Comparison of ENCODE assay signal across 8 cellular contexts in genomic region chr19:43784981-43785808, GRCh38. TPM values are rescaled to one million over a fixed set of nuclear protein-coding genes. Genes with fewer than 3 reads are reported as not detected.
A peak's percentile ranks its signal among the peaks of the same experiment; 100 is the strongest.
DNase-seq lines count a peak whose midpoint lies in the region; ATAC-seq and TF ChIP-seq lines count a peak whose summit lies in the region.

No MANE protein-coding gene starts in this region.

- H2AK9ac ChIP-seq in IMR-90 (replicated peaks; ENCODE audit: low read depth, low read length, poor library complexity): peak overlapping the region; percentile 66

- H3K4me1 ChIP-seq in IMR-90 (ENCODE audit: control insufficient read depth, insufficient read depth, low read length): peaks cover 12% of the 10 kb centered on the region
- H3K4me1 ChIP-seq in neutrophil (ENCODE audit: control insufficient read depth in 1 of 2, insufficient read depth in 1 of 2, low read depth in 1 of 2, low read length in 1 of 2): peaks cover 13 to 21% of the 10 kb centered on the region in 2 experiments

- peak overlapping the region; percentile 77 for H2AK5ac ChIP-seq in IMR-90 (ENCODE audit: low read depth, low read length)

- H3K18ac ChIP-seq in IMR-90 (ENCODE audit: low read depth, low read length): peak overlapping the region; percentile 42

- no peaks in the 10 kb centered on the region for H3K27me3 ChIP-seq in IMR-90 (ENCODE audit: control insufficient read depth, insufficient read depth, low read length)
- H3K27me3 ChIP-seq in neutrophil: peaks cover 2% of the 10 kb centered on the region

- 0 out of 2 replicates have a peak overlapping the region, but pooled peaks have one; percentile 22 for H3K9ac ChIP-seq in IMR-90 (ENCODE audit: low read depth, low read length)

- H2AFZ ChIP-seq in IMR-90 (replicated peaks; ENCODE audit: low read length, poor library complexity): peak overlapping the region; percentile 88

- 0 out of 2 replicates have a peak overlapping the region, but pooled peaks have one; percentile 17 for H3K14ac ChIP-seq in IMR-90 (replicated peaks; ENCODE audit: low read depth, low read length)

- peak overlapping the region; percentile 49; the same call in 1 of the 2 replicates for H4K91ac ChIP-seq in IMR-90 (ENCODE audit: insufficient read depth, low read depth, low read length)

- no peak overlapping the region for H3K56ac ChIP-seq in IMR-90 (ENCODE audit: extremely low read depth, insufficient read depth, low read length)

- H3K36me3 ChIP-seq in IMR-90 (ENCODE audit: control insufficient read depth, insufficient read depth, low read length): no peaks in the 10 kb centered on the region
- no peaks in the 10 kb centered on the region for H3K36me3 ChIP-seq in neutrophil

- peak; percentile 51; the same call in 1 of the 2 replicates for TF ChIP-seq POLR2A in IMR-90 (IDR thresholded peaks at IDR 0.05; ENCODE audit: low read depth, low read length)

- DNase-seq in activated CD4-positive, CD25-positive, alpha-beta regulatory T cell treated with anti-CD3 and anti-CD28 coated beads, Interleukin-2, amount 50 U/mL, for 72 hours: peak; percentile 58
- peak; percentile 67 for DNase-seq in IMR-90
- peak; percentile 90 for DNase-seq in OCI-M1 (lab: John Stamatoyannopoulos, UW)
- peak; percentile 78 for DNase-seq in activated effector memory CD4-positive, alpha-beta T cell treated with anti-CD3 and anti-CD28 coated beads, Interleukin-2, amount 50 U/mL, for 16 hours
- DNase-seq in foreskin fibroblast: peak; percentile 61 to 88

- intact Hi-C loops in IMR-90 (cut with micrococcal nuclease): loop anchor here (1.0 kb wide), 3 partner anchors 40 to 188 kb away; no protein-coding TSS in a partner anchor

- no TSS peak for BruUV-seq in IMR-90 (replicated peaks; lab: Mats Ljungman, UMichigan)

- no CpG with 5 or more reads among the region's 10 CpGs for WGBS in IMR-90 (ENCODE audit: extremely low coverage in 2 of 2, insufficient read length in 1 of 2), 2 experiments

- H2BK5ac ChIP-seq in IMR-90 (ENCODE audit: low read depth, low read length, poor library complexity, severe bottlenecking): no peak overlapping the region

- in situ Hi-C loops in IMR-90 (cut with MboI; ENCODE audit: low sequenced_read_pairs): loop anchor here (5.0 kb wide), 1 partner anchor 38 kb away; no protein-coding TSS in a partner anchor

- no peaks in the 10 kb centered on the region for H4K20me1 ChIP-seq in IMR-90 (ENCODE audit: insufficient read depth, low read length)

- H3K23ac ChIP-seq in IMR-90 (ENCODE audit: low read depth, low read length): no peak overlapping the region

- H3K9me1 ChIP-seq in IMR-90 (ENCODE audit: insufficient read depth, low read length): peaks cover 8% of the 10 kb centered on the region

- CTCF ChIA-PET in IMR-90 (lab: Yijun Ruan, JAX): interaction anchor here (0.6 to 1.8 kb wide), 5 partner anchors 11 to 40 kb away, joined by 3 to 7 read pairs (median 3); no protein-coding TSS in a partner anchor

- peak overlapping the region; percentile 59 for H2BK120ac ChIP-seq in IMR-90 (ENCODE audit: low read depth, low read length)

- TF ChIP-seq CTCF in IMR-90 (conservative IDR thresholded peaks at IDR 0.05; ENCODE audit: low read depth, low read length): peak; percentile 99
- peak; percentile 99 for TF ChIP-seq CTCF in foreskin fibroblast (IDR thresholded peaks at IDR 0.05; ENCODE audit: low read depth, low read length)
- TF ChIP-seq CTCF in neutrophil (IDR thresholded peaks at IDR 0.05): peak; percentile 93

- peak; percentile 100 for TF ChIP-seq RAD21 in IMR-90 (IDR thresholded peaks at IDR 0.05; ENCODE audit: low read length)

- peak overlapping the region; percentile 30 to 78; a peak in 3 of 4 replicates for H4K8ac ChIP-seq in IMR-90 (ENCODE audit: low read depth in 2 of 2, low read length in 2 of 2)

- H3K79me1 ChIP-seq in IMR-90 (ENCODE audit: low read depth in 1 of 2, low read length in 2 of 2): no peaks in the 10 kb centered on the region

- peak overlapping the region; percentile 72 for H3K4ac ChIP-seq in IMR-90 (ENCODE audit: low read depth, low read length)

- no peak overlapping the region for H3K4me3 ChIP-seq in IMR-90 (ENCODE audit: insufficient read depth, low read depth, low read length)
- H3K4me3 ChIP-seq in foreskin fibroblast (ENCODE audit: low read depth in 1 of 2, low read length in 2 of 2): no peak overlapping the region
- no peak overlapping the region for H3K4me3 ChIP-seq in neutrophil (ENCODE audit: low read depth in 1 of 2, low read length in 1 of 2)

- ATAC-seq in activated CD4-positive, CD25-positive, alpha-beta regulatory T cell treated with anti-CD3 and anti-CD28 coated beads, Interleukin-2, amount 50 U/mL, for 24 hours: no peak
- ATAC-seq in IMR-90 (ENCODE audit: low read depth) (peak; percentile 84), HG03520 (IDR thresholded peaks at IDR 0.05; ENCODE audit: unreplicated experiment) (no peak)

- peak overlapping the region; percentile 65 for H4K5ac ChIP-seq in IMR-90 (ENCODE audit: low read depth, low read length)

- dilution Hi-C loops in IMR-90 (cut with HindIII; ENCODE audit: low sequenced_read_pairs, unreplicated experiment): no loop called here

- peak overlapping the region; percentile 56 for H3K4me2 ChIP-seq in IMR-90 (ENCODE audit: low read depth, low read length)

- peak overlapping the region; percentile 5 for H3K27ac ChIP-seq in IMR-90 (ENCODE audit: insufficient read depth, low read length)
- no peak overlapping the region for H3K27ac ChIP-seq in neutrophil

- POLR2A ChIA-PET in IMR-90 (lab: Charles Lee; ENCODE audit: unreplicated experiment): interaction anchor here (0.5 kb wide), 1 partner anchor 32 kb away, joined by 3 read pairs; no protein-coding TSS in a partner anchor

- H3K9me3 ChIP-seq in IMR-90 (ENCODE audit: control insufficient read depth, insufficient read depth, low read length) (no peaks in the 10 kb centered on the region), neutrophil (no peaks in the 10 kb centered on the region)

- H2BK15ac ChIP-seq in IMR-90 (ENCODE audit: low read depth, low read length): peak overlapping the region; percentile 64; the same call in 1 of the 3 replicates

- H2BK20ac ChIP-seq in IMR-90 (ENCODE audit: low read depth, low read length): peak overlapping the region; percentile 22

TF ChIP-seq in IMR-90, 13 proteins besides CTCF, POLR2A, EP300 and RAD21:
- TF ChIP-seq NFE2L2 (IDR thresholded peaks at IDR 0.05; ENCODE audit: low read depth, low read length): no peak
- TF ChIP-seq RCOR1 (IDR thresholded peaks at IDR 0.05; ENCODE audit: insufficient replicate concordance, low read length): no peak
- TF ChIP-seq FOS (IDR thresholded peaks at IDR 0.05; ENCODE audit: low read depth, low read length): no peak
- peak; percentile 96 for TF ChIP-seq SMC3 (IDR thresholded peaks at IDR 0.05; ENCODE audit: low read depth, low read length)

RNA-seq across cellular contexts. Expression of gene KCNN4, which starts 4.4 kb away (rescaled TPM):
- 0.54 and 0.83 TPM in 2 replicates for total RNA-seq in IMR-90 (2012; rRNA removed)
- polyA plus RNA-seq in IMR-90 (2012; rRNA removed): 0.99 and 1.2 TPM in 2 replicates
- polyA plus RNA-seq in IMR-90 (2012; cell fraction: cytosol; rRNA removed): 0.80 and 0.93 TPM in 2 replicates
- 1.3 and 4.5 TPM in 2 replicates for polyA plus RNA-seq in IMR-90 (2012; cell fraction: nucleus; rRNA removed; ENCODE audit: low replicate concordance)

RNA-seq across cellular contexts. Expression of gene LYPD5, which starts 17.1 kb away (rescaled TPM):
- total RNA-seq in IMR-90 (2012; rRNA removed): under 0.01 and 0.36 TPM in 2 replicates
- polyA plus RNA-seq in IMR-90 (2012; rRNA removed): 0.27 and 0.31 TPM in 2 replicates
- polyA plus RNA-seq in IMR-90 (2012; cell fraction: cytosol; rRNA removed): 0.15 and 0.93 TPM in 2 replicates
- polyA plus RNA-seq in IMR-90 (2012; cell fraction: nucleus; rRNA removed; ENCODE audit: low replicate concordance): 0.36 and 0.54 TPM in 2 replicates

RNA-seq across cellular contexts. Expression of gene SMG9, which starts 30.4 kb away (rescaled TPM):
- total RNA-seq in IMR-90 (2012; rRNA removed): 4.8 and 5.8 TPM in 2 replicates
- 21.4 and 24.3 TPM in 2 replicates for polyA plus RNA-seq in IMR-90 (2012; rRNA removed)
- 8.3 and 9.1 TPM in 2 replicates for polyA plus RNA-seq in IMR-90 (2012; cell fraction: cytosol; rRNA removed)
- polyA plus RNA-seq in IMR-90 (2012; cell fraction: nucleus; rRNA removed; ENCODE audit: low replicate concordance): 60.7 and 76.3 TPM in 2 replicates

RNA-seq across cellular contexts. Expression of gene ZNF283, which starts 41.9 kb away (rescaled TPM):
- 5.0 and 10.3 TPM in 2 replicates for total RNA-seq in IMR-90 (2012; rRNA removed)
- polyA plus RNA-seq in IMR-90 (2012; rRNA removed): 1.2 and 2.1 TPM in 2 replicates
- polyA plus RNA-seq in IMR-90 (2012; cell fraction: cytosol; rRNA removed): 0.08 and 0.53 TPM in 2 replicates
- 0.45 and 3.6 TPM in 2 replicates for polyA plus RNA-seq in IMR-90 (2012; cell fraction: nucleus; rRNA removed; ENCODE audit: low replicate concordance)
